8 cellular contexts compared by ENCODE assay signal in the genomic region with DNA sequence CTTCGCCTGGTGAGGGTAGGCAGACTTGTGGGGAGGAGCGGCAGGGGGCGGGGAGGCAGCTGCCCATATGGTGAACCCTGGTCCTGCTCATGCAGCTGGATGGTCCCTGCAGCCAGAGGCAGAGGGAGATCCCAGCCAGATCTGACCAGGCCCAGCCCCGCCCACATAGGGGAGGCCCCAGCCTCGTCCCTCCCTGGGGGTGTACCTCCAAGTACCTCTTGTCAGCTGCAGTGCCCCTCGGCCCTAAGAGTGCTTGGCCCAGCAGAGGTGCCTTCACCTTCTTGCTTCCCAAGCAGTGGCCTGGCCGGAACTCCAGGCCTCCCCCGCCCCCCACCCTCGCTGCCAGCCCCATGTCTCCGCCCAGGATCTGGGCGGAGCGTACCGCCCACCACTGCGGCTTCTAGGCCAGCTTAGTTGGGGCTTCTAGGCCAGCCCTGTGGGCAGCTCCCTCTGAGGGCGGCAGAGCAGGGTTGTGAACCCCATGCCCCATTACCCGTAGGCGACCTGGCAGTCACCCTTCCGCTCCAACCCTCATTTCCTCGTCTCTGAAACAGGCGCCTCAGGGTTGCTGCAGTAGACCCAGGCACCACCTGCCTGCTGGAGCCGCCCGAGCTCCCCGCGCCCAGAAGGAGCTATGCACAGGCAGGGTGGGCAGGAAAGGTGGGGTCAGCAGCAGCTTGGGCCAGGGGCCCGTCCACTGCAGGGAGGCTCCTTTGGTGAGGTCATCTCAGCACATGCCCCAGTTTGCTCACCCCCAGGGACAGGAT. TPM values are rescaled to one million over a fixed set of nuclear protein-coding genes. Genes with fewer than 3 reads are reported as not detected.
DNase-seq lines count a peak whose midpoint lies in the region; ATAC-seq and TF ChIP-seq lines count a peak whose summit lies in the region.

A gene with protein sequence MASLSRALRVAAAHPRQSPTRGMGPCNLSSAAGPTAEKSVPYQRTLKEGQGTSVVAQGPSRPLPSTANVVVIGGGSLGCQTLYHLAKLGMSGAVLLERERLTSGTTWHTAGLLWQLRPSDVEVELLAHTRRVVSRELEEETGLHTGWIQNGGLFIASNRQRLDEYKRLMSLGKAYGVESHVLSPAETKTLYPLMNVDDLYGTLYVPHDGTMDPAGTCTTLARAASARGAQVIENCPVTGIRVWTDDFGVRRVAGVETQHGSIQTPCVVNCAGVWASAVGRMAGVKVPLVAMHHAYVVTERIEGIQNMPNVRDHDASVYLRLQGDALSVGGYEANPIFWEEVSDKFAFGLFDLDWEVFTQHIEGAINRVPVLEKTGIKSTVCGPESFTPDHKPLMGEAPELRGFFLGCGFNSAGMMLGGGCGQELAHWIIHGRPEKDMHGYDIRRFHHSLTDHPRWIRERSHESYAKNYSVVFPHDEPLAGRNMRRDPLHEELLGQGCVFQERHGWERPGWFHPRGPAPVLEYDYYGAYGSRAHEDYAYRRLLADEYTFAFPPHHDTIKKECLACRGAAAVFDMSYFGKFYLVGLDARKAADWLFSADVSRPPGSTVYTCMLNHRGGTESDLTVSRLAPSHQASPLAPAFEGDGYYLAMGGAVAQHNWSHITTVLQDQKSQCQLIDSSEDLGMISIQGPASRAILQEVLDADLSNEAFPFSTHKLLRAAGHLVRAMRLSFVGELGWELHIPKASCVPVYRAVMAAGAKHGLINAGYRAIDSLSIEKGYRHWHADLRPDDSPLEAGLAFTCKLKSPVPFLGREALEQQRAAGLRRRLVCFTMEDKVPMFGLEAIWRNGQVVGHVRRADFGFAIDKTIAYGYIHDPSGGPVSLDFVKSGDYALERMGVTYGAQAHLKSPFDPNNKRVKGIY (minus strand): TSS at position 314 of the 767 bp plus-strand sequence. CDS start 4,179 bp downstream, outside the sequence.

- no peaks in the 10 kb centered on the region for H3K9me3 Mint-ChIP-seq in activated CD4-positive, alpha-beta memory T cell treated with anti-CD3 and anti-CD28 coated beads for 36 hours
- H3K9me3 Mint-ChIP-seq in activated CD4-positive, alpha-beta memory T cell treated with anti-CD3 and anti-CD28 coated beads, Interleukin-2, amount 10 ng/mL, durations not matched to agents 7 days and 5 days, result no peaks in the 10 kb centered on the region
- H3K9me3 Mint-ChIP-seq in activated naive CD8-positive, alpha-beta T cell treated with anti-CD3 and anti-CD28 coated beads, Interleukin-2, amount 10 ng/mL, durations not matched to agents 7 days and 5 days, result no peaks in the 10 kb centered on the region

- H3K36me3 Mint-ChIP-seq in activated CD4-positive, alpha-beta memory T cell treated with anti-CD3 and anti-CD28 coated beads for 36 hours, result no peaks in the 10 kb centered on the region
- no peaks in the 10 kb centered on the region for H3K36me3 Mint-ChIP-seq in activated CD4-positive, alpha-beta memory T cell treated with anti-CD3 and anti-CD28 coated beads, Interleukin-2, amount 10 ng/mL, durations not matched to agents 7 days and 5 days (ENCODE audit: low read depth)
- no peaks in the 10 kb centered on the region for H3K36me3 Mint-ChIP-seq in activated naive CD8-positive, alpha-beta T cell treated with anti-CD3 and anti-CD28 coated beads, Interleukin-2, amount 10 ng/mL, durations not matched to agents 7 days and 5 days

- peak within 1 kb of the TSS; percentile 50 for H3K4me3 Mint-ChIP-seq in activated CD4-positive, alpha-beta memory T cell treated with anti-CD3 and anti-CD28 coated beads for 36 hours
- H3K4me3 Mint-ChIP-seq in activated CD4-positive, alpha-beta memory T cell treated with anti-CD3 and anti-CD28 coated beads, Interleukin-2, amount 10 ng/mL, durations not matched to agents 7 days and 5 days, result no peak within 1 kb of the TSS
- peak within 1 kb of the TSS; percentile 48 for H3K4me3 Mint-ChIP-seq in activated naive CD8-positive, alpha-beta T cell treated with anti-CD3 and anti-CD28 coated beads, Interleukin-2, amount 10 ng/mL, durations not matched to agents 7 days and 5 days

- no peak for TF ChIP-seq CTCF in retinal pigment epithelial cell (conservative IDR thresholded peaks at IDR 0.05; ENCODE audit: low read depth, low read length)

- CTCF ChIA-PET in activated CD4-positive, alpha-beta memory T cell treated with anti-CD3 and anti-CD28 coated beads for 36 hours (lab: Charles Lee), result interaction anchor here (1.0 kb wide), 1 partner anchor 148 kb away, joined by 3 read pairs; no protein-coding TSS in a partner anchor
- CTCF ChIA-PET in activated CD4-positive, alpha-beta memory T cell treated with anti-CD3 and anti-CD28 coated beads, Interleukin-2, amount 10 ng/mL, durations not matched to agents 7 days and 5 days (lab: Charles Lee), result interaction anchor here (0.6 kb wide), 1 partner anchor 1991 kb away, joined by 3 read pairs; no protein-coding TSS in a partner anchor

- POLR2A ChIA-PET in activated CD4-positive, alpha-beta memory T cell treated with anti-CD3 and anti-CD28 coated beads for 36 hours (lab: Charles Lee), result no interaction called here
- POLR2A ChIA-PET in activated CD4-positive, alpha-beta memory T cell treated with anti-CD3 and anti-CD28 coated beads, Interleukin-2, amount 10 ng/mL, durations not matched to agents 7 days and 5 days (lab: Charles Lee), result no interaction called here
- POLR2A ChIA-PET in activated naive CD8-positive, alpha-beta T cell treated with anti-CD3 and anti-CD28 coated beads, Interleukin-2, amount 10 ng/mL, durations not matched to agents 7 days and 5 days (lab: Charles Lee), result no interaction called here

- H3K27me3 Mint-ChIP-seq in activated CD4-positive, alpha-beta memory T cell treated with anti-CD3 and anti-CD28 coated beads for 36 hours, result no peaks in the 10 kb centered on the region
- no peaks in the 10 kb centered on the region for H3K27me3 Mint-ChIP-seq in activated CD4-positive, alpha-beta memory T cell treated with anti-CD3 and anti-CD28 coated beads, Interleukin-2, amount 10 ng/mL, durations not matched to agents 7 days and 5 days
- no peaks in the 10 kb centered on the region for H3K27me3 Mint-ChIP-seq in activated naive CD8-positive, alpha-beta T cell treated with anti-CD3 and anti-CD28 coated beads, Interleukin-2, amount 10 ng/mL, durations not matched to agents 7 days and 5 days

- H3K4me1 Mint-ChIP-seq in activated CD4-positive, alpha-beta memory T cell treated with anti-CD3 and anti-CD28 coated beads for 36 hours (ENCODE audit: low read depth), result peaks cover 5% of the 10 kb centered on the region
- peaks cover 2% of the 10 kb centered on the region for H3K4me1 Mint-ChIP-seq in activated CD4-positive, alpha-beta memory T cell treated with anti-CD3 and anti-CD28 coated beads, Interleukin-2, amount 10 ng/mL, durations not matched to agents 7 days and 5 days
- H3K4me1 Mint-ChIP-seq in activated naive CD8-positive, alpha-beta T cell treated with anti-CD3 and anti-CD28 coated beads, Interleukin-2, amount 10 ng/mL, durations not matched to agents 7 days and 5 days, result no peaks in the 10 kb centered on the region

- intact Hi-C loops in activated CD4-positive, alpha-beta memory T cell treated with anti-CD3 and anti-CD28 coated beads for 36 hours (cut with micrococcal nuclease), result no loop called here

- peak; percentile 67 for ATAC-seq in activated naive CD8-positive, alpha-beta T cell treated with anti-CD3 and anti-CD28 coated beads, Interleukin-2, amount 10 ng/mL, durations not matched to agents 7 days and 5 days (ENCODE audit: low read depth)

- H3K4me3 ChIP-seq in retinal pigment epithelial cell (ENCODE audit: low read length), result peak within 1 kb of the TSS; percentile 45

- no peak within 1 kb of the TSS for H3K27ac Mint-ChIP-seq in activated CD4-positive, alpha-beta memory T cell treated with anti-CD3 and anti-CD28 coated beads for 36 hours
- H3K27ac Mint-ChIP-seq in activated CD4-positive, alpha-beta memory T cell treated with anti-CD3 and anti-CD28 coated beads, Interleukin-2, amount 10 ng/mL, durations not matched to agents 7 days and 5 days, result no peak within 1 kb of the TSS
- H3K27ac Mint-ChIP-seq in activated naive CD8-positive, alpha-beta T cell treated with anti-CD3 and anti-CD28 coated beads, Interleukin-2, amount 10 ng/mL, durations not matched to agents 7 days and 5 days, result no peak within 1 kb of the TSS

- peak; percentile 67 for DNase-seq in activated CD4-positive, alpha-beta memory T cell treated with anti-CD3 and anti-CD28 coated beads for 36 hours
- no peak for DNase-seq in activated CD4-positive, alpha-beta memory T cell treated with anti-CD3 and anti-CD28 coated beads, Interleukin-2, amount 10 ng/mL, durations not matched to agents 7 days and 5 days
- peak; percentile 44 for DNase-seq in OCI-M1 (lab: John Stamatoyannopoulos, UW)
- peak; percentile 59 for DNase-seq in activated naive CD8-positive, alpha-beta T cell treated with anti-CD3 and anti-CD28 coated beads, Interleukin-2, amount 10 ng/mL, durations not matched to agents 7 days and 5 days
- peak; percentile 93 for DNase-seq in hepatic stellate cell (ENCODE audit: low spot score)
- no peak for DNase-seq in retinal pigment epithelial cell (ENCODE audit: low read depth)
- no peak for DNase-seq in substantia nigra (lab: John Stamatoyannopoulos, UW)
- DNase-seq in NCI-H345 treated with DMSO at 0.1 percent for 48 hours (lab: John Stamatoyannopoulos, UW; ENCODE audit: unreplicated experiment), result no peak

- no peak within 1 kb of the TSS for H3K27ac ChIP-seq in substantia nigra (ENCODE audit: low read depth, low read length, poor library complexity, severe bottlenecking)

RNA-seq across cellular contexts. Expression of the gene that starts here (rescaled TPM):
- total RNA-seq in activated CD4-positive, alpha-beta memory T cell treated with anti-CD3 and anti-CD28 coated beads for 36 hours, result 1 to 10 TPM; 6.5 to 6.6 TPM
- under 1 TPM; 0.50 to 0.88 TPM for total RNA-seq in activated CD4-positive, alpha-beta memory T cell treated with anti-CD3 and anti-CD28 coated beads, Interleukin-2, amount 10 ng/mL, durations not matched to agents 7 days and 5 days
- total RNA-seq in activated naive CD8-positive, alpha-beta T cell treated with anti-CD3 and anti-CD28 coated beads, Interleukin-2, amount 10 ng/mL, durations not matched to agents 7 days and 5 days, result 1 to 10 TPM; 1.6 to 2.3 TPM

Comparison
In these comparisons a context has a peak if more than half of its experiments do, and no peak if none do; other contexts are left out.
1. DNase-seq: peak in activated CD4-positive, alpha-beta memory T cell treated with anti-CD3 and anti-CD28 coated beads for 36 hours (single experiment), OCI-M1 (single experiment), activated naive CD8-positive, alpha-beta T cell treated with anti-CD3 and anti-CD28 coated beads, Interleukin-2, amount 10 ng/mL, durations not matched to agents 7 days and 5 days (single experiment) and hepatic stellate cell (single experiment); none in activated CD4-positive, alpha-beta memory T cell treated with anti-CD3 and anti-CD28 coated beads, Interleukin-2, amount 10 ng/mL, durations not matched to agents 7 days and 5 days (single experiment), retinal pigment epithelial cell (single experiment), substantia nigra (0 of 49) and NCI-H345 treated with DMSO at 0.1 percent for 48 hours (single experiment).